In the genomic region with DNA sequence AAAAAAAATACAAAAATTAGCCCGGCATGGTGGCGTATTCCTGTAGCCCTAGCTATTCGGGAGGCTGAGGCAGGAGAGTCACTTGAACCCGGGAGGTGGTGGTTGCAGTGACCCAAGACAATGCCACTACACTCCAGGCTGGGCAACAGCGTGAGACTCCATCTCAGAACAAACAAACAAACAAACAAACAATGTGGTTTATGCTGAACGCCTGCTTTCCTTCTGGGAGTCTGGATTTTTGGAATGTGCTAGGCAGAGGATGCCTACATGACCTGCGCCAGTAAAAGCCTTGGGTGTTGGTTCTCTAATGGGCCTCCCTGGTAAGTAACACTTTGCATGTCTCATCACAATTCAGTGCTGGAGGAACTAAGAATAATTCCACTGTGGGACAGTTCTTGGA, we compare ENCODE assay signal across 36 cellular contexts.
"Had no signal": no experiment of that assay in that cellular context is flagged by ENCODE, and none has a peak within 500 bp of the region (broad histone marks: within the 10 kb centered on the region; RNA-seq: fewer than 3 reads in every experiment).

No MANE protein-coding gene starts in this region.

- DNase-seq: activated B cell treated with CpG ODN at 0.5 μM for 24 hours; activated CD4-positive, alpha-beta memory T cell treated with anti-CD3 and anti-CD28 coated beads, Interleukin-2, amount 10 ng/mL, durations not matched to agents 7 days and 5 days; activated CD4-positive, alpha-beta T cell treated with anti-CD3 and anti-CD28 coated beads for 4 hours; activated CD4-positive, alpha-beta T cell treated with anti-CD3 and anti-CD28 coated beads, Interleukin-2, amount 10 ng/mL, durations not matched to agents 7 days and 5 days; activated CD4-positive, alpha-beta T cell treated with anti-CD3 and anti-CD28 coated beads, Interleukin-2, amount 50 U/mL, for 48 hours; activated CD4-positive, CD25-positive, alpha-beta regulatory T cell treated with anti-CD3 and anti-CD28 coated beads, Interleukin-2, amount 50 U/mL, for 72 hours; activated CD8-positive, alpha-beta memory T cell treated with anti-CD3 and anti-CD28 coated beads, Interleukin-2, amount 50 U/mL, for 48 hours; activated CD8-positive, alpha-beta T cell treated with anti-CD3 and anti-CD28 coated beads, Interleukin-2, amount 10 ng/mL, durations not matched to agents 7 days and 5 days; activated effector memory CD4-positive, alpha-beta T cell treated with Interleukin-2 at 50 U/mL for 16 hours; activated gamma-delta T cell; activated naive CD4-positive, alpha-beta T cell treated with anti-CD3 and anti-CD28 coated beads, Interleukin-2, amount 10 ng/mL, durations not matched to agents 7 days and 5 days; activated naive CD4-positive, alpha-beta T cell treated with Interleukin-2 at 50 U/mL for 16 hours; activated naive CD8-positive, alpha-beta T cell treated with anti-CD3 and anti-CD28 coated beads, Interleukin-2, amount 10 ng/mL, durations not matched to agents 7 days and 5 days; activated naive CD8-positive, alpha-beta T cell treated with anti-CD3 and anti-CD28 coated beads, Interleukin-2, amount 50 U/mL, for 24 hours; activated T-cell treated with anti-CD3 and anti-CD28 coated beads, Interleukin-2, amount 50 U/mL, for 24 hours; activated T-cell treated with anti-CD3 and anti-CD28 coated beads, Interleukin-2, amount 50 U/mL, for 48 hours; amygdala; anterior cingulate cortex; caudate nucleus; cerebellar nuclear complex; SW 1271; T-helper 1 cell; T-helper 2 cell; T-helper 9 cell had no signal

- H3K36me3 Mint-ChIP-seq: activated naive CD4-positive, alpha-beta T cell treated with anti-CD3 and anti-CD28 coated beads, Interleukin-2, amount 10 ng/mL, durations not matched to agents 7 days and 5 days; activated naive CD4-positive, alpha-beta T cell treated with anti-CD3 and anti-CD28 coated beads, Interleukin-2, amount 50 U/mL, for 24 hours; activated naive CD8-positive, alpha-beta T cell; brain had no signal

- FAIRE-seq: bronchial epithelial cell, TTC549 had no signal

- H3K9me3 Mint-ChIP-seq: activated B cell treated with CpG ODN at 0.5 μM for 24 hours; activated CD4-positive, alpha-beta memory T cell treated with anti-CD3 and anti-CD28 coated beads, Interleukin-2, amount 10 ng/mL, durations not matched to agents 7 days and 5 days; activated CD4-positive, alpha-beta T cell treated with anti-CD3 and anti-CD28 coated beads, Interleukin-2, amount 10 ng/mL, durations not matched to agents 7 days and 5 days; activated naive CD4-positive, alpha-beta T cell treated with anti-CD3 and anti-CD28 coated beads, Interleukin-2, amount 50 U/mL, for 24 hours; activated naive CD8-positive, alpha-beta T cell treated with anti-CD3 and anti-CD28 coated beads, Interleukin-2, amount 50 U/mL, for 24 hours; activated T-helper 2 cell treated with anti-CD3 and anti-CD28 coated beads, Interferon-gamma antibody, Interleukin-2, Interleukin-4, amounts not matched to agents 10 μg/mL and 5 μg/mL and 100 μg/mL, durations not matched to agents 14 hours and 24 hours and 36 hours; central memory CD8-positive, alpha-beta T cell; T-helper 1 cell treated with Interleukin-12 subunit alpha and Interleukin-12 subunit beta and Interleukin-4 antibody, amounts not matched to agents 30 μg/mL and 1 μg/mL, for 36 hours; T-helper 2 cell treated with Interferon-gamma antibody and Interleukin-4, amounts not matched to agents 5 μg/mL and 100 μg/mL, for 36 hours had no signal

- H3K36me3 ChIP-seq: ascending aorta, cardiac muscle cell had no signal

- H3K4me1 ChIP-seq: ascending aorta had no signal

- H3K27me3 ChIP-seq: ascending aorta, cardiac muscle cell had no signal

- H3K4me3 ChIP-seq: ascending aorta, cardiac muscle cell had no signal

- H3K27me3 Mint-ChIP-seq: activated B cell treated with CpG ODN at 0.5 μM for 24 hours; activated CD4-positive, alpha-beta memory T cell treated with anti-CD3 and anti-CD28 coated beads, Interleukin-2, amount 10 ng/mL, durations not matched to agents 7 days and 5 days; activated CD4-positive, alpha-beta T cell treated with anti-CD3 and anti-CD28 coated beads, Interleukin-2, amount 10 ng/mL, durations not matched to agents 7 days and 5 days; activated naive CD4-positive, alpha-beta T cell treated with anti-CD3 and anti-CD28 coated beads, Interleukin-2, amount 10 ng/mL, durations not matched to agents 7 days and 5 days; activated naive CD4-positive, alpha-beta T cell treated with anti-CD3 and anti-CD28 coated beads, Interleukin-2, amount 50 U/mL, for 24 hours; activated naive CD8-positive, alpha-beta T cell; activated naive CD8-positive, alpha-beta T cell treated with anti-CD3 and anti-CD28 coated beads, Interleukin-2, amount 10 ng/mL, durations not matched to agents 7 days and 5 days; activated naive CD8-positive, alpha-beta T cell treated with anti-CD3 and anti-CD28 coated beads, Interleukin-2, amount 50 U/mL, for 24 hours; activated T-cell treated with anti-CD3 and anti-CD28 coated beads, Interleukin-2, amount 50 U/mL, for 24 hours; brain; central memory CD8-positive, alpha-beta T cell had no signal

- H3K4me1 Mint-ChIP-seq: activated CD4-positive, alpha-beta memory T cell treated with anti-CD3 and anti-CD28 coated beads, Interleukin-2, amount 10 ng/mL, durations not matched to agents 7 days and 5 days; activated CD4-positive, alpha-beta T cell treated with anti-CD3 and anti-CD28 coated beads, Interleukin-2, amount 10 ng/mL, durations not matched to agents 7 days and 5 days; activated naive CD4-positive, alpha-beta T cell treated with anti-CD3 and anti-CD28 coated beads, Interleukin-2, amount 10 ng/mL, durations not matched to agents 7 days and 5 days; activated naive CD4-positive, alpha-beta T cell treated with anti-CD3 and anti-CD28 coated beads, Interleukin-2, amount 50 U/mL, for 24 hours; activated naive CD8-positive, alpha-beta T cell treated with anti-CD3 and anti-CD28 coated beads, Interleukin-2, amount 10 ng/mL, durations not matched to agents 7 days and 5 days; activated naive CD8-positive, alpha-beta T cell treated with anti-CD3 and anti-CD28 coated beads, Interleukin-2, amount 50 U/mL, for 24 hours; brain; central memory CD8-positive, alpha-beta T cell had no signal

- H3K4me3 Mint-ChIP-seq: activated B cell treated with CpG ODN at 0.5 μM for 24 hours; activated CD4-positive, alpha-beta memory T cell treated with anti-CD3 and anti-CD28 coated beads, Interleukin-2, amount 10 ng/mL, durations not matched to agents 7 days and 5 days; activated CD4-positive, alpha-beta T cell treated with anti-CD3 and anti-CD28 coated beads, Interleukin-2, amount 10 ng/mL, durations not matched to agents 7 days and 5 days; activated CD8-positive, alpha-beta T cell treated with anti-CD3 and anti-CD28 coated beads, Interleukin-2, amount 10 ng/mL, durations not matched to agents 7 days and 5 days; activated naive CD4-positive, alpha-beta T cell treated with anti-CD3 and anti-CD28 coated beads, Interleukin-2, amount 10 ng/mL, durations not matched to agents 7 days and 5 days; activated naive CD4-positive, alpha-beta T cell treated with anti-CD3 and anti-CD28 coated beads, Interleukin-2, amount 50 U/mL, for 24 hours; activated naive CD8-positive, alpha-beta T cell; activated naive CD8-positive, alpha-beta T cell treated with anti-CD3 and anti-CD28 coated beads, Interleukin-2, amount 10 ng/mL, durations not matched to agents 7 days and 5 days; activated naive CD8-positive, alpha-beta T cell treated with anti-CD3 and anti-CD28 coated beads, Interleukin-2, amount 50 U/mL, for 24 hours; activated T-cell treated with anti-CD3 and anti-CD28 coated beads, Interleukin-2, amount 50 U/mL, for 24 hours; brain; central memory CD8-positive, alpha-beta T cell; T-helper 1 cell treated with Interleukin-12 subunit alpha and Interleukin-12 subunit beta and Interleukin-4 antibody, amounts not matched to agents 30 μg/mL and 1 μg/mL, for 36 hours; T-helper 2 cell treated with Interferon-gamma antibody and Interleukin-4, amounts not matched to agents 5 μg/mL and 100 μg/mL, for 36 hours had no signal

- H3K27ac ChIP-seq: ascending aorta, cardiac muscle cell, VCaP had no signal

- H3K9me3 ChIP-seq: ascending aorta had no signal

- H3K27ac Mint-ChIP-seq: activated B cell treated with CpG ODN at 0.5 μM for 24 hours; activated CD4-positive, alpha-beta memory T cell treated with anti-CD3 and anti-CD28 coated beads, Interleukin-2, amount 10 ng/mL, durations not matched to agents 7 days and 5 days; activated CD4-positive, alpha-beta T cell treated with anti-CD3 and anti-CD28 coated beads, Interleukin-2, amount 10 ng/mL, durations not matched to agents 7 days and 5 days; activated CD8-positive, alpha-beta T cell treated with anti-CD3 and anti-CD28 coated beads, Interleukin-2, amount 10 ng/mL, durations not matched to agents 7 days and 5 days; activated naive CD4-positive, alpha-beta T cell treated with anti-CD3 and anti-CD28 coated beads, Interleukin-2, amount 10 ng/mL, durations not matched to agents 7 days and 5 days; activated naive CD4-positive, alpha-beta T cell treated with anti-CD3 and anti-CD28 coated beads, Interleukin-2, amount 50 U/mL, for 24 hours; activated naive CD8-positive, alpha-beta T cell; activated naive CD8-positive, alpha-beta T cell treated with anti-CD3 and anti-CD28 coated beads, Interleukin-2, amount 10 ng/mL, durations not matched to agents 7 days and 5 days; activated naive CD8-positive, alpha-beta T cell treated with anti-CD3 and anti-CD28 coated beads, Interleukin-2, amount 50 U/mL, for 24 hours; activated T-cell treated with anti-CD3 and anti-CD28 coated beads, Interleukin-2, amount 50 U/mL, for 24 hours; activated T-helper 2 cell treated with anti-CD3 and anti-CD28 coated beads, Interferon-gamma antibody, Interleukin-2, Interleukin-4, amounts not matched to agents 10 μg/mL and 5 μg/mL and 100 μg/mL, durations not matched to agents 14 hours and 24 hours and 36 hours; brain; T-helper 1 cell treated with Interleukin-12 subunit alpha and Interleukin-12 subunit beta and Interleukin-4 antibody, amounts not matched to agents 30 μg/mL and 1 μg/mL, for 36 hours; T-helper 2 cell treated with Interferon-gamma antibody and Interleukin-4, amounts not matched to agents 5 μg/mL and 100 μg/mL, for 36 hours had no signal
